Comparison of ENCODE assay signal across 7 cellular contexts in the genomic region with DNA sequence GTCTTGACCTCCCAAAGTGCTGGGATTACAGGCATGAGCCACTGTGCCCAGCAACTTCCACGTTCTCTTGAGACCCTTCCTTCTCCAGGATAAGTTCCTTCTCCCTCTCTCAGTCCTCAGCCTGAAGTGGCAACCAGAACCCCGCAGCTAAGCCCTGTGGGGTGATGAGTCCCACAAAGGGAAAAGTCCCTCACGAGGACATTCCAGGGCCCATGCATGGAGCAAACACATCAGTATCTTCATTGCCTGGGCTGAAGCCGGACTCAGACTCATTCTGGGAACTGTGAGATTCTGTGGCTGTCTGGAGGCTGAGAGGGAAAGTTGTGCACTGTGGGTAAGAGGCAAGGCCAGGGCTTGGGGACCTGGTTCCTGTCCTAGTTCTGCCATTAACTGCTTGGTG.
"Had no signal": no experiment of that assay in that cellular context is flagged by ENCODE, and none has a peak within 500 bp of the region (broad histone marks: within the 10 kb centered on the region; RNA-seq: fewer than 3 reads in every experiment).

No MANE protein-coding gene starts in this region.

- H3K4me1 ChIP-seq: HAP-1 had no signal

- H2AFZ ChIP-seq: GM23248 had no signal

- ATAC-seq: HCT116 had no signal

- H3K27ac ChIP-seq: GM23248 had no signal

- H3K4me3 ChIP-seq: GM23248, HAP-1 had no signal

- DNase-seq: GM23248, GOT3, H7, HFFc6, IMR-90 had no signal

- H3K9me3 ChIP-seq: HAP-1 had no signal

- H3K27ac Mint-ChIP-seq: HFFc6 had no signal

- H3K36me3 ChIP-seq: HAP-1 had no signal

- H3K4me3 Mint-ChIP-seq: HFFc6 had no signal

- H3K9ac ChIP-seq: GM23248 had no signal
